Comparison of ENCODE assay signal across 8 cellular contexts in the genomic region with DNA sequence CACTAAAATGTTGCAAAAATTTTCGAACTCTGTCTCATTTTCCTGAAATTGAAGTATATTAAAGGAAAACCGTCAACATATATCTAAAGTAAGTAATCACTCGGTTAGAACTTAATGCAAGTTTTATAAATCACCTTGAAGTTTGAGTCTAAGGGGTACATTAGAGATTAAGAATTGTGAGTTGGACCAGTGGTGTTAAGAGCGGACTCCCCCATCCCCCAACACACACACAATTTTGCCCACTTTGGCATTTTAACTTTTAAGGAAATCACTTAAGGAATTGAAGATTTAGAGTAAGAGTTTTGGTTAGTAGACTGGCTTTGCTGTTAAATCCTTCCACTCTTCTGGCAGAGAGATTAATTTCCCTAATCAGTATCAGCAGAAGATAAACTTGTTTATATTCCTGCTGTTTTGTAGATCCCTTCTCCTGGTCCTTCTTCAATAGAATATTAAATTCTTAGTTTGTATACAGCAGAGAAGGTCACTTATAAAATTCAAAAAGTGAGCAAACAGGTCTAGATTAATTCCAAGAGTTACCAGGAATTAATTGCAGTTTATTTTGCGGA. TPM values are rescaled to one million over a fixed set of nuclear protein-coding genes. Genes with fewer than 3 reads are reported as not detected.
DNase-seq lines count a peak whose midpoint lies in the region; ATAC-seq and TF ChIP-seq lines count a peak whose summit lies in the region.

No MANE protein-coding gene starts in this region.

- peak overlapping the region; percentile 85 for H3K4me2 ChIP-seq in OCI-LY3 (ENCODE audit: low read length)

- H3K36me3 Mint-ChIP-seq in osteocyte (ENCODE audit: unreplicated experiment) = peaks cover 4% of the 10 kb centered on the region

- H3K9ac ChIP-seq in OCI-LY3 (ENCODE audit: low read length) = peak overlapping the region; percentile 98

- H3K4me3 ChIP-seq in OCI-LY3 (ENCODE audit: low read length) = peak overlapping the region; percentile 94

- no peaks in the 10 kb centered on the region for H3K27me3 Mint-ChIP-seq in osteocyte (ENCODE audit: unreplicated experiment)

- H3K27ac Mint-ChIP-seq in osteocyte (ENCODE audit: unreplicated experiment) = peak overlapping the region; percentile 97

- ATAC-seq in HG02885 (IDR thresholded peaks at IDR 0.05; ENCODE audit: poor library complexity, unreplicated experiment) = no peak

- H3K4me3 Mint-ChIP-seq in osteocyte (ENCODE audit: unreplicated experiment) = peak overlapping the region; percentile 96

- H3K36me3 ChIP-seq in OCI-LY3 (replicated peaks; ENCODE audit: low read depth, low read length) = peaks cover 18% of the 10 kb centered on the region

- H3K9me3 ChIP-seq in OCI-LY3 (ENCODE audit: insufficient read depth, low read length) = no peaks in the 10 kb centered on the region

- no peaks in the 10 kb centered on the region for H3K9me3 Mint-ChIP-seq in osteocyte (ENCODE audit: unreplicated experiment)

- TF ChIP-seq CTCF in OCI-LY3 (IDR thresholded peaks at IDR 0.05; ENCODE audit: low read depth, low read length) = no peak
- TF ChIP-seq CTCF in osteocyte (IDR thresholded peaks at IDR 0.05) = no peak

- H4K20me1 ChIP-seq in OCI-LY3 (ENCODE audit: insufficient read depth, low read length) = peaks cover 57% of the 10 kb centered on the region

- H3K27me3 ChIP-seq in OCI-LY3 (ENCODE audit: low read depth, low read length) = no peaks in the 10 kb centered on the region

- H3K4me1 ChIP-seq in OCI-LY3 (ENCODE audit: low read length) = peaks cover 31% of the 10 kb centered on the region

- H3K79me2 ChIP-seq in OCI-LY3 (ENCODE audit: low read length) = peaks cover 65% of the 10 kb centered on the region

- peak; percentile 37 for DNase-seq in EH (ENCODE audit: low read depth)
- no peak for DNase-seq in epithelial cell of prostate (ENCODE audit: low read depth, low spot score)
- no peak for DNase-seq in osteocyte (ENCODE audit: extremely low spot score, unreplicated experiment)
- DNase-seq in SIG-M5 treated with dmso at 0.1 percent for 504 hours (lab: John Stamatoyannopoulos, UW; ENCODE audit: unreplicated experiment) = no peak
- no peak for DNase-seq in HuH-7.5 (ENCODE audit: low spot score)
- DNase-seq in KG1 (lab: John Stamatoyannopoulos, UW) = no peak

- peaks cover 52% of the 10 kb centered on the region for H3K4me1 Mint-ChIP-seq in osteocyte (ENCODE audit: unreplicated experiment)

- H3K27ac ChIP-seq in OCI-LY3 (ENCODE audit: low read length) = peak overlapping the region; percentile 84; the same call in 1 of the 2 replicates
- H3K27ac ChIP-seq in epithelial cell of prostate = peak overlapping the region; percentile 82

- H2AFZ ChIP-seq in OCI-LY3 (ENCODE audit: low read depth, low read length) = no peak overlapping the region

RNA-seq across cellular contexts. Expression of gene HIF1A, which starts 1.5 kb away (rescaled TPM):
- 326 and 332 TPM in 2 replicates for total RNA-seq in osteocyte
